Comparison of ENCODE assay signal across 15 cellular contexts in genomic region chr2:235445116-235445515, GRCh38. TPM values are rescaled to one million over a fixed set of nuclear protein-coding genes. Genes with fewer than 3 reads are reported as not detected.
"Had no signal": no experiment of that assay in that cellular context is flagged by ENCODE, and none has a peak within 500 bp of the region (broad histone marks: within the 10 kb centered on the region; RNA-seq: fewer than 3 reads in every experiment).

No MANE protein-coding gene starts in this region.

- H3K27ac ChIP-seq: foreskin keratinocyte, lower lobe of right lung, right atrium auricular region, tibial artery, vagina had no signal

- H3K4me3 ChIP-seq: lower lobe of right lung, right atrium auricular region, smooth muscle cell, tibial artery, vagina had no signal

- H3K4me2 ChIP-seq: smooth muscle cell had no signal

- H3K36me3 ChIP-seq: lower lobe of right lung, right atrium auricular region, tibial artery, vagina had no signal

- H3K27me3 ChIP-seq: right atrium auricular region, vagina had no signal

- H3K9me3 ChIP-seq: lower lobe of right lung, right atrium auricular region, tibial artery, vagina had no signal

- ATAC-seq: activated CD8-positive, alpha-beta T cell treated with anti-CD3 and anti-CD28 coated beads for 36 hours; activated T-cell treated with anti-CD3 and anti-CD28 coated beads, Interleukin-2, amount 50 U/mL, for 72 hours; foreskin keratinocyte; left cardiac atrium; lower lobe of right lung; naive thymus-derived CD4-positive, alpha-beta T cell had no signal

- H3K4me1 ChIP-seq: foreskin keratinocyte, right atrium auricular region, tibial artery, vagina had no signal

- DNase-seq: activated CD4-positive, alpha-beta T cell treated with anti-CD3 and anti-CD28 coated beads for 4 hours; activated CD8-positive, alpha-beta memory T cell treated with anti-CD3 and anti-CD28 coated beads, Interleukin-2, amount 50 U/mL, for 4 hours; activated CD8-positive, alpha-beta T cell treated with anti-CD3 and anti-CD28 coated beads for 36 hours; activated gamma-delta T cell treated with Interleukin-2 at 50 U/mL for 16 hours; activated naive CD8-positive, alpha-beta T cell treated with anti-CD3 and anti-CD28 coated beads, Interleukin-2, amount 10 ng/mL, durations not matched to agents 7 days and 5 days; activated T-cell treated with anti-CD3 and anti-CD28 coated beads, Interleukin-2, amount 50 U/mL, for 72 hours; aorta; foreskin keratinocyte; left cardiac atrium; lower lobe of right lung; naive thymus-derived CD4-positive, alpha-beta T cell; tibial artery had no signal

RNA-seq across cellular contexts. Expression of gene AGAP1, which starts 48.7 kb away (rescaled TPM):
- polyA plus RNA-seq: naive thymus-derived CD4-positive, alpha-beta T cell had no signal
